ENCODE assay signal across 17 cellular contexts in the genomic region with DNA sequence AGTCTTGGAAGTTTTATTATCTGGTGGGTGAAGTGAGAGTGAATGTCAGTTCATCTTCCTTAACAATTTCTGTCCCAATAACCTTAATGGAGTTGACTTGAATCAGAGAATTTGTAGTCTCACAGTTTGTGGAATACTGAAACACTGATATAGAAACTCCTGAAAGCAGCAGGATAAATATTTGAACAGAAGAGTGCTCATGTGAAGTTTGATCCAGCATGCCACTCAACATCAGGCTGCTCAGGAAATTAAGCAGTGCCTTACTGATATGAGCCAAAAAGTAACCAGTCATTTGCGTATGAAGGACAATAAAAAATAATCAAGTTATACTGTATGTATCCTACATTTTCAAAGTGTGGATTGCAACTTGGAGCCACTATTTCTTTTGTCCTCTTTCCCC. TPM values are rescaled to one million over a fixed set of nuclear protein-coding genes. Genes with fewer than 3 reads are reported as not detected.
DNase-seq lines count a peak whose midpoint lies in the region; ATAC-seq lines count a peak whose summit lies in the region.
"Had no signal": no experiment of that assay in that cellular context is flagged by ENCODE, and none has a peak within 500 bp of the region (broad histone marks: within the 10 kb centered on the region; RNA-seq: fewer than 3 reads in every experiment).

No MANE protein-coding gene starts in this region.

- ATAC-seq in left lobe of liver, result peak; percentile 80

- DNase-seq in DMS53 (lab: John Stamatoyannopoulos, UW), result peak; percentile 70
- DNase-seq in NCI-H510A (lab: John Stamatoyannopoulos, UW), result peak; percentile 19
- no peak for DNase-seq in left lobe of liver (ENCODE audit: low spot score)
- DNase-seq in activated T-cell treated with anti-CD3 and anti-CD28 coated beads, Interleukin-2, amount 50 U/mL, for 1 hour, result no peak
- DNase-seq in middle frontal gyrus (ENCODE audit: extremely low spot score, low spot score), result no peak
- no peak for DNase-seq in NCI-H2227 treated with DMSO at 0.1 percent for 48 hours (lab: John Stamatoyannopoulos, UW)
- DNase-seq: C1 segment of cervical spinal cord; Caco-2; CD4-positive, alpha-beta memory T cell; DMS79 treated with DMSO at 0.1 percent for 48 hours; GF-D8; GOT3; HFFc6 had no signal

RNA-seq across cellular contexts. Expression of a gene that starts 15.7 kb away (rescaled TPM):
- total RNA-seq in left lobe of liver, result not detected
- total RNA-seq: A172; A673; Caco-2; CD4-positive, alpha-beta memory T cell; Daoy; G401; HFFc6 had no signal

Comparison
In these comparisons a context has a peak if more than half of its experiments do, and no peak if none do; other contexts are left out.
1. DNase-seq: peak in DMS53 (single experiment) and NCI-H510A (single experiment); none in left lobe of liver (single experiment), activated T-cell treated with anti-CD3 and anti-CD28 coated beads, Interleukin-2, amount 50 U/mL, for 1 hour (single experiment), middle frontal gyrus (single experiment) and NCI-H2227 treated with DMSO at 0.1 percent for 48 hours (single experiment).